In the genomic region with DNA sequence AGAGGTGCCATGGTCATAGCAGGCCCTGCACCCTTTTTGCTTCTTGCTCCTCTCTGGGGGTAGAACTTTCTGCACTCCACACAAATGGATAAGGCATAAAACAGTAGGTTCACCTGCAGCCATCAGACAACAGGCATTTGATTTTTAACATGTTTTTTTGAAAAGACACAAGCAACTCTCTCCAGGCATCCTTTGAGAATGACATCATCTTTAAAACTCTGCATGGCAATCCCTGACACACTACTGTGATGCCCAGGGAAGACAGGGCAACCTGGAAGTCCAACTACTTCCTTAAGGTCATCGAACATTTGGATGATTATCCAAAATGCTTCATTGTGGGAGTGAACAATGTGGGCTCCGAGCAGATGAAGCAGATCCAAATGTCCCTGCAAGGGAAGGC, we compare ENCODE assay signal across 29 cellular contexts.
"Had no signal": no experiment of that assay in that cellular context is flagged by ENCODE, and none has a peak within 500 bp of the region (broad histone marks: within the 10 kb centered on the region; RNA-seq: fewer than 3 reads in every experiment).

No MANE protein-coding gene starts in this region.

- H3K9me3 ChIP-seq: stomach, suprapubic skin, testis, thoracic aorta, thyroid gland, tibial artery, tibial nerve, transverse colon, upper lobe of left lung, upper lobe of right lung, uterus, vagina had no signal

- H3K4me3 Mint-ChIP-seq: stimulated activated effector memory CD8-positive, alpha-beta T cell treated with anti-CD3 and anti-CD28 coated beads, Interleukin-12 subunit alpha, Interleukin-12 subunit beta, amount 100 ng/mL, for 72 hours; stimulated activated memory B cell treated with anti-CD40 and anti-IgM and Interleukin-4, amounts not matched to agents 10 μg/mL and 1 μg/mL and 100 μg/mL, for 72 hours; stimulated activated naive B cell treated with anti-CD40 and anti-IgM and Interleukin-4, amounts not matched to agents 10 μg/mL and 1 μg/mL and 100 μg/mL, for 72 hours; stimulated activated naive CD8-positive, alpha-beta T cell treated with anti-CD3 and anti-CD28 coated beads, Interleukin-15, amount 100 ng/mL, for 72 hours; stimulated activated naive CD8-positive, alpha-beta T cell treated with anti-CD3 and anti-CD28 coated beads, Interleukin-15, Interleukin-2, amounts not matched to agents 100 ng/mL and 50 ng/mL, for 24 hours; type B pancreatic cell had no signal

- H3K9me3 Mint-ChIP-seq: stimulated activated effector memory CD8-positive, alpha-beta T cell treated with anti-CD3 and anti-CD28 coated beads, Interleukin-12 subunit alpha, Interleukin-12 subunit beta, amount 100 ng/mL, for 72 hours; stimulated activated memory B cell treated with anti-CD40 and anti-IgM and Interleukin-4, amounts not matched to agents 10 μg/mL and 1 μg/mL and 100 μg/mL, for 72 hours; stimulated activated naive CD8-positive, alpha-beta T cell treated with anti-CD3 and anti-CD28 coated beads, Interleukin-15, Interleukin-2, amounts not matched to agents 100 ng/mL and 50 ng/mL, for 24 hours; type B pancreatic cell had no signal

- H3K27ac ChIP-seq: stomach, suprapubic skin, testis, thoracic aorta, thyroid gland, tibial artery, tibial nerve, transverse colon, upper lobe of left lung, upper lobe of right lung, uterus, vagina had no signal

- H3K36me3 Mint-ChIP-seq: stimulated activated effector memory CD8-positive, alpha-beta T cell treated with anti-CD3 and anti-CD28 coated beads, Interleukin-12 subunit alpha, Interleukin-12 subunit beta, amount 100 ng/mL, for 72 hours; stimulated activated memory B cell treated with anti-CD40 and anti-IgM and Interleukin-4, amounts not matched to agents 10 μg/mL and 1 μg/mL and 100 μg/mL, for 72 hours; stimulated activated naive B cell treated with anti-CD40 and anti-IgM and Interleukin-4, amounts not matched to agents 10 μg/mL and 1 μg/mL and 100 μg/mL, for 72 hours; type B pancreatic cell had no signal

- H3K27me3 Mint-ChIP-seq: type B pancreatic cell had no signal

- ATAC-seq: stimulated activated effector memory CD8-positive, alpha-beta T cell treated with anti-CD3 and anti-CD28 coated beads, Interleukin-12 subunit alpha, Interleukin-12 subunit beta, amount 100 ng/mL, for 72 hours; stimulated activated memory B cell treated with anti-CD40 and anti-IgM and Interleukin-4, amounts not matched to agents 10 μg/mL and 1 μg/mL and 100 μg/mL, for 72 hours; stimulated activated naive B cell treated with anti-CD40 and anti-IgM and Interleukin-4, amounts not matched to agents 10 μg/mL and 1 μg/mL and 100 μg/mL, for 72 hours; stimulated activated naive CD8-positive, alpha-beta T cell treated with anti-CD3 and anti-CD28 coated beads, Interleukin-15, amount 100 ng/mL, for 72 hours; stimulated activated naive CD8-positive, alpha-beta T cell treated with anti-CD3 and anti-CD28 coated beads, Interleukin-15, Interleukin-2, amounts not matched to agents 100 U/mL and 50 U/mL, for 24 hours; upper lobe of right lung had no signal

- FAIRE-seq: urothelium cell line had no signal

- H3K4me3 ChIP-seq: stomach, suprapubic skin, testis, thoracic aorta, thyroid gland, tibial artery, tibial nerve, transverse colon, upper lobe of left lung, upper lobe of right lung, uterus, vagina had no signal

- H3K27ac Mint-ChIP-seq: stimulated activated effector memory CD8-positive, alpha-beta T cell treated with anti-CD3 and anti-CD28 coated beads, Interleukin-12 subunit alpha, Interleukin-12 subunit beta, amount 100 ng/mL, for 72 hours; stimulated activated memory B cell treated with anti-CD40 and anti-IgM and Interleukin-4, amounts not matched to agents 10 μg/mL and 1 μg/mL and 100 μg/mL, for 72 hours; stimulated activated naive B cell treated with anti-CD40 and anti-IgM and Interleukin-4, amounts not matched to agents 10 μg/mL and 1 μg/mL and 100 μg/mL, for 72 hours; stimulated activated naive CD8-positive, alpha-beta T cell treated with anti-CD3 and anti-CD28 coated beads, Interleukin-15, amount 100 ng/mL, for 72 hours; stimulated activated naive CD8-positive, alpha-beta T cell treated with anti-CD3 and anti-CD28 coated beads, Interleukin-15, Interleukin-2, amounts not matched to agents 100 ng/mL and 50 ng/mL, for 24 hours; type B pancreatic cell had no signal

- DNase-seq: stimulated activated CD4-positive, alpha-beta T cell treated with anti-CD3 and anti-CD28 coated beads, Interleukin-2, amount 100 ng/mL, for 48 hours; stimulated activated CD4-positive, alpha-beta T cell treated with anti-CD3 and anti-CD28 coated beads, Interleukin-4, amount 100 ng/mL, for 1 hour; stimulated activated CD4-positive, alpha-beta T cell treated with anti-CD3 and anti-CD28 coated beads, Interleukin-4, amount 100 ng/mL, for 24 hours; stimulated activated CD4-positive, alpha-beta T cell treated with anti-CD3 and anti-CD28 coated beads, Interleukin-4, amount 100 ng/mL, for 4 hours; stimulated activated CD8-positive, alpha-beta memory T cell treated with anti-CD3 and anti-CD28 coated beads, Interleukin-4, amount 100 ng/mL, for 48 hours; stimulated activated naive B cell treated with anti-CD40 and anti-IgM and Interleukin-4, amounts not matched to agents 10 μg/mL and 1 μg/mL and 100 μg/mL, for 72 hours; stimulated activated naive CD4-positive, alpha-beta T cell; stimulated activated naive CD4-positive, alpha-beta T cell treated with Interleukin-2 at 50 U/mL for 16 hours; stimulated activated naive CD8-positive, alpha-beta T cell treated with anti-CD3 and anti-CD28 coated beads, Interleukin-15, amount 100 ng/mL, for 72 hours; stimulated activated naive CD8-positive, alpha-beta T cell treated with anti-CD3 and anti-CD28 coated beads, Interleukin-15, Interleukin-2, amounts not matched to agents 100 U/mL and 50 U/mL, for 24 hours; stomach; substantia nigra; testis; thyroid gland; tibial artery; transverse colon; trophoblast cell; upper lobe of left lung; upper lobe of right lung; uterus had no signal

- H3K27me3 ChIP-seq: stomach, suprapubic skin, testis, thyroid gland, tibial artery, tibial nerve, transverse colon, upper lobe of left lung, upper lobe of right lung, uterus, vagina had no signal

- H3K4me1 Mint-ChIP-seq: stimulated activated effector memory CD8-positive, alpha-beta T cell treated with anti-CD3 and anti-CD28 coated beads, Interleukin-12 subunit alpha, Interleukin-12 subunit beta, amount 100 ng/mL, for 72 hours; stimulated activated memory B cell treated with anti-CD40 and anti-IgM and Interleukin-4, amounts not matched to agents 10 μg/mL and 1 μg/mL and 100 μg/mL, for 72 hours; stimulated activated naive CD8-positive, alpha-beta T cell treated with anti-CD3 and anti-CD28 coated beads, Interleukin-15, amount 100 ng/mL, for 72 hours had no signal

- H3K4me1 ChIP-seq: stomach, testis, thyroid gland, tibial artery, tibial nerve, transverse colon, upper lobe of left lung, upper lobe of right lung, uterus, vagina had no signal

- H3K36me3 ChIP-seq: stomach, suprapubic skin, thoracic aorta, thyroid gland, tibial artery, tibial nerve, transverse colon, upper lobe of left lung, upper lobe of right lung, uterus, vagina had no signal
